In genomic region chr2:221969830-221970144, GRCh38 we compare ENCODE assay signal across 19 cellular contexts.
"Had no signal": no experiment of that assay in that cellular context is flagged by ENCODE, and none has a peak within 500 bp of the region (broad histone marks: within the 10 kb centered on the region; RNA-seq: fewer than 3 reads in every experiment).

No MANE protein-coding gene starts in this region.

- H3K79me2 ChIP-seq: hepatocyte had no signal

- H3K4me1 Mint-ChIP-seq: memory B cell, naive B cell, nephron had no signal

- H3K27me3 ChIP-seq: hepatocyte, neutrophil, pancreas, stomach, thyroid gland had no signal

- DNase-seq: cortex of kidney; effector memory CD8-positive, alpha-beta T cell; esophagus squamous epithelium; heart left ventricle; kidney; naive B cell; spleen; stimulated activated naive CD4-positive, alpha-beta T cell treated with Interleukin-2 at 50 U/mL for 16 hours had no signal

- H3K4me3 ChIP-seq: esophagus squamous epithelium, heart left ventricle, hepatocyte, lung, mucosa of descending colon, pancreas, skin epidermis, spleen, stomach, thyroid gland had no signal

- H3K4me1 ChIP-seq: esophagus squamous epithelium, heart left ventricle, pancreas, spleen, stomach, thyroid gland had no signal

- H3K27ac Mint-ChIP-seq: effector memory CD8-positive, alpha-beta T cell; memory B cell; mesothelial cell of epicardium; naive B cell; nephron had no signal

- H3K9me3 Mint-ChIP-seq: effector memory CD8-positive, alpha-beta T cell; memory B cell; naive B cell; nephron had no signal

- H3K4me3 Mint-ChIP-seq: effector memory CD8-positive, alpha-beta T cell; memory B cell; mesothelial cell of epicardium; naive B cell; nephron had no signal

- ATAC-seq: effector memory CD8-positive, alpha-beta T cell had no signal

- H3K36me3 ChIP-seq: esophagus squamous epithelium, heart left ventricle, neutrophil, pancreas, spleen, stomach, thyroid gland had no signal

- H3K27ac ChIP-seq: esophagus squamous epithelium, heart left ventricle, hepatocyte, neutrophil, pancreas, skin epidermis, spleen, stomach, thyroid gland had no signal

- H3K36me3 Mint-ChIP-seq: memory B cell, mesothelial cell of epicardium, naive B cell had no signal

- H3K9me3 ChIP-seq: esophagus squamous epithelium, heart left ventricle, mucosa of descending colon, neutrophil, pancreas, spleen, stomach, thyroid gland had no signal

- H3K4me2 ChIP-seq: hepatocyte had no signal

- H2AFZ ChIP-seq: hepatocyte had no signal
